In the genomic region with DNA sequence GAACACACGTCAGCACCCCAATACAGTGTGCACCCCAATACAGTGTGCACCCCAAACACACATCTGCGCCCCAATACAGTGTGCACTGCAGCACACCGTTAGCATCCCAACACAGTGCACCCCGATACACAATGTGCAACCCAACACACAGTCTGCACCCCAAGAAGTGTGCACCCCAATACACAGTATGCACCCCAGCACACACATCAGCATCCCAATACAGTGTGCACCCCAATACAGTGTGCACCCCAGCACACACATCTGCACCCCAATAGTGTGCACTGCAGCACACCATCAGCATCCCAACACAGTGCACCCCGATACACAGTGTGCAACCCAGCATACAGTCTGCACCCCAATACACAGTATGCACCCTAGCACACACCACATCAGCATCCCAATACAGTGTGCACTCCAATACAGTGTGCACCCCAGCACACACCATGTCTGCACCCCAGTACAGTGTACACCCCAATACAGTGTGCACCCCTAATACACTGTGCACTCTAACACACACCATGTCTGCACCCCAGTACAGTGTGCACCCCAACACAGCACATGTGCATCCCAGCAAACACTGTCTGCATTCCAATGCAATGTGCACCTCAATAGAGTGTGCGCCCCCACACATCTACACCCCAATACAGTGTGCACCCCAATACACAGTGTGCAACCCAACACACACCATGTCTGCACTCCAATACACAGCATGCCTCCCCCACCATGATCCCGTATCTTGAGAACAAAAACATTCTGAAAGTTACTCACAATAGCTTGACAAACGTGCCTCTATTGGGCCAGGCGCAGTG, we compare ENCODE assay signal across 8 cellular contexts. TPM values are rescaled to one million over a fixed set of nuclear protein-coding genes. Genes with fewer than 3 reads are reported as not detected.
DNase-seq lines count a peak whose midpoint lies in the region; ATAC-seq, FAIRE-seq and TF ChIP-seq lines count a peak whose summit lies in the region.

No MANE protein-coding gene starts in this region.

- peak overlapping the region; percentile 16 to 87 (median 81); a peak in 5 of 7 replicates for H3K27ac Mint-ChIP-seq in H9
- peak overlapping the region; percentile 78 for H3K27ac Mint-ChIP-seq in activated CD8-positive, alpha-beta T cell treated with anti-CD3 and anti-CD28 coated beads, Interleukin-2, amount 10 ng/mL, durations not matched to agents 7 days and 5 days

- POLR2A ChIA-PET in AG04450 (lab: Yijun Ruan, JAX) = interaction anchor here (0.7 to 1.8 kb wide), 2 partner anchors 8 to 96 kb away, joined by 3 to 17 read pairs; no protein-coding TSS in a partner anchor
- POLR2A ChIA-PET in activated CD8-positive, alpha-beta T cell treated with anti-CD3 and anti-CD28 coated beads, Interleukin-2, amount 10 ng/mL, durations not matched to agents 7 days and 5 days (lab: Charles Lee) = interaction anchor here (0.5 to 2.5 kb wide), 3 partner anchors 8 to 46 kb away, joined by 3 to 28 read pairs (median 4); no protein-coding TSS in a partner anchor

- no peak overlapping the region for H2AFZ ChIP-seq in H9 (ENCODE audit: low read length)

- H2BK5ac ChIP-seq in H9 (ENCODE audit: insufficient read length, low read length) = no peak overlapping the region

- no peak for TF ChIP-seq CTCF in AG04450 (IDR thresholded peaks at IDR 0.05; ENCODE audit: low read depth, low read length)
- TF ChIP-seq CTCF in H9 (conservative IDR thresholded peaks at IDR 0.05) = no peak
- TF ChIP-seq CTCF in kidney (IDR thresholded peaks at IDR 0.05; ENCODE audit: borderline replicate concordance, extremely low read depth, insufficient read depth) = no peak
- TF ChIP-seq CTCF in transverse colon (IDR thresholded peaks at IDR 0.05) = no peak

- CTCF ChIA-PET in AG04450 (lab: Charles Lee) = interaction anchor here (0.7 kb wide), 1 partner anchor 54 kb away, joined by 3 read pairs; no protein-coding TSS in a partner anchor
- CTCF ChIA-PET in activated CD8-positive, alpha-beta T cell treated with anti-CD3 and anti-CD28 coated beads, Interleukin-2, amount 10 ng/mL, durations not matched to agents 7 days and 5 days (lab: Charles Lee) = interaction anchor here (1.7 kb wide), 1 partner anchor 111 kb away, joined by 4 read pairs; no protein-coding TSS in a partner anchor

- no peak overlapping the region for H3T11ph ChIP-seq in H9 (ENCODE audit: low read length)

- H3K79me1 ChIP-seq in H9 (ENCODE audit: insufficient read depth, low read depth, low read length, poor library complexity, severe bottlenecking) = no peaks in the 10 kb centered on the region

- H3K9ac ChIP-seq in H9 (ENCODE audit: extremely low read depth, insufficient read length, low read length) = peak overlapping the region; percentile 29
- peak overlapping the region; percentile 12 to 43 for H3K9ac ChIP-seq in kidney (ENCODE audit: low read length in 2 of 2)

- no peaks in the 10 kb centered on the region for H4K20me1 ChIP-seq in H9 (ENCODE audit: control insufficient read depth, insufficient read depth, insufficient read length)

- H3K9me3 Mint-ChIP-seq in H9 = no peaks in the 10 kb centered on the region; a peak in 1 of 5 replicates
- H3K9me3 Mint-ChIP-seq in activated CD8-positive, alpha-beta T cell treated with anti-CD3 and anti-CD28 coated beads, Interleukin-2, amount 10 ng/mL, durations not matched to agents 7 days and 5 days (ENCODE audit: insufficient read depth) = no peaks in the 10 kb centered on the region

- H4K8ac ChIP-seq in H9 (replicated peaks; ENCODE audit: insufficient read length, low read depth, low read length) = no peak overlapping the region

- WGBS in H9 (ENCODE audit: extremely low coverage, insufficient read length, low lambda C conversion rate) = no CpG with 5 or more reads among the region's 9 CpGs
- 53% methylated on average over 9 of the region's 9 CpGs; no CpG with 5 or more reads in 1 of the 2 donors for WGBS in transverse colon (ENCODE audit: low coverage in 1 of 2), 2 donors

- DNase-seq in AG04450 (ENCODE audit: low read depth, low spot score) (no peak), H9 (no peak), kidney (no peak), transverse colon (no peak), dedifferentiated amniotic fluid mesenchymal stem cell (ENCODE audit: extremely low spot score) (no peak), posterior cingulate gyrus (no peak)
- no peak for DNase-seq in activated CD8-positive, alpha-beta T cell treated with anti-CD3 and anti-CD28 coated beads, Interleukin-2, amount 10 ng/mL, durations not matched to agents 7 days and 5 days
- DNase-seq in stimulated activated CD4-positive, alpha-beta T cell treated with anti-CD3 and anti-CD28 coated beads, Interleukin-4, amount 100 ng/mL, for 1 hour = no peak

- H3K4me1 Mint-ChIP-seq in H9 = peaks cover 26 to 31% of the 10 kb centered on the region in 2 experiments
- peaks cover 44% of the 10 kb centered on the region for H3K4me1 Mint-ChIP-seq in activated CD8-positive, alpha-beta T cell treated with anti-CD3 and anti-CD28 coated beads, Interleukin-2, amount 10 ng/mL, durations not matched to agents 7 days and 5 days (ENCODE audit: low read depth)

- no peaks in the 10 kb centered on the region; the same call in 1 of the 2 replicates for H3K4me1 ChIP-seq in H9 (ENCODE audit: insufficient read depth, low read length)
- peaks cover 16 to 30% of the 10 kb centered on the region in 2 donors for H3K4me1 ChIP-seq in kidney (ENCODE audit: control insufficient read depth in 1 of 2, insufficient read depth in 1 of 2, low read depth in 1 of 2, low read length in 2 of 2)
- H3K4me1 ChIP-seq in transverse colon = peaks cover 6 to 31% (median 22%) of the 10 kb centered on the region in 4 donors

- H2BK20ac ChIP-seq in H9 (ENCODE audit: low read depth, low read length, poor library complexity, severe bottlenecking) = no peak overlapping the region

- no peaks in the 10 kb centered on the region for H3K23me2 ChIP-seq in H9 (ENCODE audit: insufficient read length, low read depth, low read length, poor library complexity, severe bottlenecking)

- TF ChIP-seq POLR2A in transverse colon (IDR thresholded peaks at IDR 0.05) = no peak

- H3K27me3 Mint-ChIP-seq in H9 (ENCODE audit: low read depth) = no peaks in the 10 kb centered on the region; the same call in 1 of the 2 replicates
- H3K27me3 Mint-ChIP-seq in activated CD8-positive, alpha-beta T cell treated with anti-CD3 and anti-CD28 coated beads, Interleukin-2, amount 10 ng/mL, durations not matched to agents 7 days and 5 days (ENCODE audit: low read depth) = no peaks in the 10 kb centered on the region

- H3K27me3 ChIP-seq in AG04450 (ENCODE audit: control insufficient read depth, insufficient read depth, low read length) = no peaks in the 10 kb centered on the region
- H3K27me3 ChIP-seq in H9 (ENCODE audit: insufficient read depth, low read length) = no peaks in the 10 kb centered on the region
- no peaks in the 10 kb centered on the region for H3K27me3 ChIP-seq in transverse colon

- H3K23ac ChIP-seq in H9 (ENCODE audit: insufficient read length, low read depth, low read length) = no peak overlapping the region

- H3K4me2 ChIP-seq in H9 (ENCODE audit: insufficient read depth, insufficient read length, low read length) = peak overlapping the region; percentile 50

- H3K36me3 Mint-ChIP-seq in H9 (ENCODE audit: insufficient read depth in 1 of 3, low read depth in 3 of 3) = peaks cover 7 to 15% (median 12%) of the 10 kb centered on the region in 3 experiments; a peak in 6 of 7 replicates
- peaks cover 19% of the 10 kb centered on the region for H3K36me3 Mint-ChIP-seq in activated CD8-positive, alpha-beta T cell treated with anti-CD3 and anti-CD28 coated beads, Interleukin-2, amount 10 ng/mL, durations not matched to agents 7 days and 5 days (ENCODE audit: low read depth)

- in situ Hi-C loops in transverse colon (cut with MboI; ENCODE audit: low pct_ligation_motif_present in 1 of 4, low pct_unique_long_range_greater_than_20kb in 1 of 4, low sequenced_read_pairs in 3 of 4) = loop anchor here in 2 of 4 donors (10.0 to 25.0 kb wide), 4 partner anchors 92 to 456 kb away; a partner anchor contains a TSS

- no peak overlapping the region for H3K14ac ChIP-seq in H9 (ENCODE audit: insufficient read depth, low read length)

- H3K4ac ChIP-seq in H9 (ENCODE audit: low read depth, low read length) = no peak overlapping the region

- no peak overlapping the region for H2BK12ac ChIP-seq in H9 (ENCODE audit: insufficient read length, low read depth, low read length)

- H2BK15ac ChIP-seq in H9 (ENCODE audit: low read depth, low read length) = no peak overlapping the region

- ATAC-seq in activated CD8-positive, alpha-beta T cell treated with anti-CD3 and anti-CD28 coated beads, Interleukin-2, amount 10 ng/mL, durations not matched to agents 7 days and 5 days = no peak

- intact Hi-C loops in kidney (cut with DNase I) = no loop called here
- intact Hi-C loops in transverse colon (cut with DNase I; ENCODE audit: low total_unique reads) = no loop called here
- intact Hi-C loops in posterior cingulate gyrus (cut with DNase I) = loop anchor here (5.0 to 10.0 kb wide), 2 partner anchors 62 to 89 kb away; a partner anchor contains a TSS

- TF ChIP-seq EP300 in transverse colon (IDR thresholded peaks at IDR 0.05; ENCODE audit: low read depth) = no peak

- H2AK5ac ChIP-seq in H9 (ENCODE audit: insufficient read length, low read length) = no peak overlapping the region

- no peak for FAIRE-seq in kidney (lab: Jason Lieb, UNC)

- no peaks in the 10 kb centered on the region for H3K36me3 ChIP-seq in kidney (ENCODE audit: control insufficient read depth in 1 of 2, insufficient read depth in 2 of 2, low read length in 2 of 2)
- H3K36me3 ChIP-seq in transverse colon = no peaks in the 10 kb centered on the region

- peak overlapping the region; percentile 6 for H3K18ac ChIP-seq in H9 (ENCODE audit: insufficient read length, low read depth, low read length)

- H4K5ac ChIP-seq in H9 (ENCODE audit: insufficient read length, low read depth, low read length) = no peak overlapping the region

- peak overlapping the region; percentile 64 to 95 for H3K4me3 Mint-ChIP-seq in H9
- H3K4me3 Mint-ChIP-seq in activated CD8-positive, alpha-beta T cell treated with anti-CD3 and anti-CD28 coated beads, Interleukin-2, amount 10 ng/mL, durations not matched to agents 7 days and 5 days = peak overlapping the region; percentile 60

- no peak overlapping the region for H3K56ac ChIP-seq in H9 (ENCODE audit: insufficient read length, low read depth, low read length)

- H3K27ac ChIP-seq in AG04450 (ENCODE audit: low read depth, low read length) = peak overlapping the region; percentile 57
- H3K27ac ChIP-seq in H9 (ENCODE audit: insufficient read length, low read depth, low read length) = no peak overlapping the region
- peak overlapping the region; percentile 48 to 71 for H3K27ac ChIP-seq in kidney (ENCODE audit: low read depth in 2 of 2, low read length in 2 of 2)
- peak overlapping the region; percentile 78 to 93 (median 90) for H3K27ac ChIP-seq in transverse colon

- H3K79me2 ChIP-seq in H9 (ENCODE audit: insufficient read depth, low read length) = no peaks in the 10 kb centered on the region

- H3K9me3 ChIP-seq in AG04450 (ENCODE audit: control insufficient read depth, insufficient read depth, low read length) (no peaks in the 10 kb centered on the region; the same call in 1 of the 2 replicates), H9 (ENCODE audit: control insufficient read depth, low read depth, low read length) (no peaks in the 10 kb centered on the region), kidney (ENCODE audit: control insufficient read depth in 1 of 2, low read length in 2 of 2) (no peaks in the 10 kb centered on the region), transverse colon (no peaks in the 10 kb centered on the region)

- H2BK120ac ChIP-seq in H9 (ENCODE audit: low read depth, low read length, poor library complexity, severe bottlenecking) = no peak overlapping the region

- H3K4me3 ChIP-seq in AG04450 (ENCODE audit: low read depth, low read length) (peak overlapping the region; percentile 77), kidney (ENCODE audit: low read length in 2 of 2) (peak overlapping the region; percentile 66 to 67), transverse colon (peak overlapping the region in 3 of 4 donors; percentile 63 to 91 (median 83))

- no peak overlapping the region for H4K91ac ChIP-seq in H9 (ENCODE audit: insufficient read length, low read depth, low read length)

RNA-seq across cellular contexts. Expression of a gene that starts 0.9 kb away (rescaled TPM):
- polyA plus RNA-seq in AG04450 (2011; rRNA removed) = 49.7 and 51.5 TPM in 2 replicates
- 34.9 and 36.5 TPM in 2 replicates for polyA minus RNA-seq in AG04450 (2011; rRNA and poly(A)+ RNA removed)
- total RNA-seq in H9 (2021) = 41.9 and 46.3 TPM in 2 replicates
- total RNA-seq in activated CD8-positive, alpha-beta T cell treated with anti-CD3 and anti-CD28 coated beads, Interleukin-2, amount 10 ng/mL, durations not matched to agents 7 days and 5 days = 10 to 100 TPM; 73.1 to 79.9 TPM
- total RNA-seq in kidney = 57.9 TPM
- 57.1 TPM for polyA plus RNA-seq in kidney (ENCODE audit: insufficient read depth, low read depth, low replicate concordance)
- total RNA-seq in transverse colon = 100 to 1,000 TPM in 1 of 4 donors, 10 to 100 TPM in 3; 35.2 to 152 (median 56.2) TPM

RNA-seq across cellular contexts. Expression of a gene that starts 6.7 kb away (rescaled TPM):
- polyA plus RNA-seq in AG04450 (2011; rRNA removed) = 8.7 TPM in 2 replicates
- polyA minus RNA-seq in AG04450 (2011; rRNA and poly(A)+ RNA removed) = 7.9 and 8.0 TPM in 2 replicates
- total RNA-seq in H9 (2021) = 17.3 and 18.7 TPM in 2 replicates
- 10 to 100 TPM; 19.8 to 21.4 TPM for total RNA-seq in activated CD8-positive, alpha-beta T cell treated with anti-CD3 and anti-CD28 coated beads, Interleukin-2, amount 10 ng/mL, durations not matched to agents 7 days and 5 days
- 12.4 TPM for total RNA-seq in kidney
- polyA plus RNA-seq in kidney (ENCODE audit: insufficient read depth, low read depth, low replicate concordance) = 7.8 TPM
- total RNA-seq in transverse colon = 10 to 100 TPM; 14.9 to 35.5 (median 25.8) TPM
